1 cellular context compared by ENCODE assay signal in genomic region chr20:63487781-63488241, GRCh38.
TF ChIP-seq lines count a peak whose summit lies in the region.

No MANE protein-coding gene starts in this region.

TF ChIP-seq in GM23338, 12 proteins besides CTCF, POLR2A, EP300 and RAD21:
- TF ChIP-seq JUNB (IDR thresholded peaks at IDR 0.05; ENCODE audit: unreplicated experiment), result no peak
- TF ChIP-seq STAT1 (IDR thresholded peaks at IDR 0.05; ENCODE audit: unreplicated experiment), result no peak
- TF ChIP-seq CREB1 (CRISPR knock-in tag; IDR thresholded peaks at IDR 0.05; ENCODE audit: low read depth), result no peak
- TF ChIP-seq EZH2phosphoT487 (IDR thresholded peaks at IDR 0.05; ENCODE audit: unreplicated experiment), result no peak
- no peak for TF ChIP-seq NANOG (IDR thresholded peaks at IDR 0.05; ENCODE audit: borderline replicate concordance)
- no peak for TF ChIP-seq ZNF462 (CRISPR knock-in tag; IDR thresholded peaks at IDR 0.05)
- TF ChIP-seq POLR2AphosphoS5 (IDR thresholded peaks at IDR 0.05; ENCODE audit: low read depth), result no peak
- no peak for TF ChIP-seq ZNF114 (CRISPR knock-in tag; IDR thresholded peaks at IDR 0.05)
- no peak for TF ChIP-seq ETS1 (IDR thresholded peaks at IDR 0.05)
- no peak for TF ChIP-seq ZNF331 (CRISPR knock-in tag; IDR thresholded peaks at IDR 0.05; ENCODE audit: low read depth)
- no peak for TF ChIP-seq REST (IDR thresholded peaks at IDR 0.05; ENCODE audit: unreplicated experiment)
- TF ChIP-seq EZH2 (IDR thresholded peaks at IDR 0.05; ENCODE audit: low read depth, unreplicated experiment), result no peak
TF ChIP-seq in GM23338: peak in this region for 0.
